1 cellular context compared by ENCODE assay signal in genomic region chr12:6230321-6231110, GRCh38.
TF ChIP-seq lines count a peak whose summit lies in the region.

No MANE protein-coding gene starts in this region.

TF ChIP-seq in HepG2, 621 proteins besides CTCF, POLR2A, EP300 and RAD21 (continued from another document and continues in another):
- TF ChIP-seq ZNF609 (CRISPR knock-in tag; IDR thresholded peaks at IDR 0.05; ENCODE audit: borderline replicate concordance) (peak; percentile 33; the same call in 1 of the 2 replicates), ZNF761 (CRISPR knock-in tag; conservative IDR thresholded peaks at IDR 0.05) (no peak), MIER2 (CRISPR knock-in tag; IDR thresholded peaks at IDR 0.05) (no peak; the same call in 1 of the 2 replicates), THAP11 (CRISPR knock-in tag; IDR thresholded peaks at IDR 0.05) (peak; percentile 44; the same call in 1 of the 2 replicates), ZSCAN20 (CRISPR knock-in tag; IDR thresholded peaks at IDR 0.05; ENCODE audit: borderline replicate concordance) (no peak), ZNF260 (CRISPR knock-in tag; IDR thresholded peaks at IDR 0.05; ENCODE audit: borderline replicate concordance, low read depth) (no peak), DZIP1 (CRISPR knock-in tag; IDR thresholded peaks at IDR 0.05) (no peak), TEF (CRISPR knock-in tag; IDR thresholded peaks at IDR 0.05) (no peak), ZNF850 (CRISPR knock-in tag; conservative IDR thresholded peaks at IDR 0.05) (no peak), KDM5B (CRISPR knock-in tag; IDR thresholded peaks at IDR 0.05; ENCODE audit: borderline replicate concordance) (peak; percentile 75; the same call in 1 of the 2 replicates), THAP7 (CRISPR knock-in tag; IDR thresholded peaks at IDR 0.05) (no peak), ZKSCAN1 (IDR thresholded peaks at IDR 0.05; ENCODE audit: low read length) (no peak), RFX3 (CRISPR knock-in tag; IDR thresholded peaks at IDR 0.05) (no peak), KAT8 (CRISPR knock-in tag; IDR thresholded peaks at IDR 0.05) (peak; percentile 55; the same call in 1 of the 2 replicates), KMT2B (CRISPR knock-in tag; IDR thresholded peaks at IDR 0.05) (peak; percentile 64), MAF1 (CRISPR knock-in tag; IDR thresholded peaks at IDR 0.05; ENCODE audit: borderline replicate concordance) (no peak), ZNF329 (CRISPR knock-in tag; IDR thresholded peaks at IDR 0.05; ENCODE audit: low read depth) (no peak), ZFP36L1 (CRISPR knock-in tag; IDR thresholded peaks at IDR 0.05) (no peak), ZNF644 (CRISPR knock-in tag; IDR thresholded peaks at IDR 0.05; ENCODE audit: low read depth) (peak; percentile 85), ZSCAN25 (CRISPR knock-in tag; IDR thresholded peaks at IDR 0.05) (peak; percentile 91), NFYC (CRISPR knock-in tag; IDR thresholded peaks at IDR 0.05) (no peak), STAT6 (CRISPR knock-in tag; IDR thresholded peaks at IDR 0.05; ENCODE audit: borderline replicate concordance) (no peak), ZNF225 (CRISPR knock-in tag; IDR thresholded peaks at IDR 0.05) (peak; percentile 32; the same call in 1 of the 2 replicates), RNF219 (CRISPR knock-in tag; IDR thresholded peaks at IDR 0.05) (no peak), ZNF292 (CRISPR knock-in tag; IDR thresholded peaks at IDR 0.05; ENCODE audit: borderline replicate concordance, low read depth) (peak; percentile 86; the same call in 1 of the 2 replicates), AKAP8 (CRISPR knock-in tag; IDR thresholded peaks at IDR 0.05) (0 out of 2 replicates have a peak, but pooled peaks have one; percentile 6), HMG20B (CRISPR knock-in tag; conservative IDR thresholded peaks at IDR 0.05) (0 out of 2 replicates have a peak, but pooled peaks have one; percentile 60), KMT2A (CRISPR knock-in tag; IDR thresholded peaks at IDR 0.05) (no peak), TSC22D2 (CRISPR knock-in tag; IDR thresholded peaks at IDR 0.05; ENCODE audit: borderline replicate concordance) (peak; percentile 76), ZNF101 (CRISPR knock-in tag; IDR thresholded peaks at IDR 0.05; ENCODE audit: borderline replicate concordance, low read depth) (no peak)
- TF ChIP-seq, protein P1, sequence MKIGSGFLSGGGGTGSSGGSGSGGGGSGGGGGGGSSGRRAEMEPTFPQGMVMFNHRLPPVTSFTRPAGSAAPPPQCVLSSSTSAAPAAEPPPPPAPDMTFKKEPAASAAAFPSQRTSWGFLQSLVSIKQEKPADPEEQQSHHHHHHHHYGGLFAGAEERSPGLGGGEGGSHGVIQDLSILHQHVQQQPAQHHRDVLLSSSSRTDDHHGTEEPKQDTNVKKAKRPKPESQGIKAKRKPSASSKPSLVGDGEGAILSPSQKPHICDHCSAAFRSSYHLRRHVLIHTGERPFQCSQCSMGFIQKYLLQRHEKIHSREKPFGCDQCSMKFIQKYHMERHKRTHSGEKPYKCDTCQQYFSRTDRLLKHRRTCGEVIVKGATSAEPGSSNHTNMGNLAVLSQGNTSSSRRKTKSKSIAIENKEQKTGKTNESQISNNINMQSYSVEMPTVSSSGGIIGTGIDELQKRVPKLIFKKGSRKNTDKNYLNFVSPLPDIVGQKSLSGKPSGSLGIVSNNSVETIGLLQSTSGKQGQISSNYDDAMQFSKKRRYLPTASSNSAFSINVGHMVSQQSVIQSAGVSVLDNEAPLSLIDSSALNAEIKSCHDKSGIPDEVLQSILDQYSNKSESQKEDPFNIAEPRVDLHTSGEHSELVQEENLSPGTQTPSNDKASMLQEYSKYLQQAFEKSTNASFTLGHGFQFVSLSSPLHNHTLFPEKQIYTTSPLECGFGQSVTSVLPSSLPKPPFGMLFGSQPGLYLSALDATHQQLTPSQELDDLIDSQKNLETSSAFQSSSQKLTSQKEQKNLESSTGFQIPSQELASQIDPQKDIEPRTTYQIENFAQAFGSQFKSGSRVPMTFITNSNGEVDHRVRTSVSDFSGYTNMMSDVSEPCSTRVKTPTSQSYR (CRISPR knock-in tag; IDR thresholded peaks at IDR 0.05; ENCODE audit: borderline replicate concordance), result peak; percentile 92
- TF ChIP-seq, protein P2, sequence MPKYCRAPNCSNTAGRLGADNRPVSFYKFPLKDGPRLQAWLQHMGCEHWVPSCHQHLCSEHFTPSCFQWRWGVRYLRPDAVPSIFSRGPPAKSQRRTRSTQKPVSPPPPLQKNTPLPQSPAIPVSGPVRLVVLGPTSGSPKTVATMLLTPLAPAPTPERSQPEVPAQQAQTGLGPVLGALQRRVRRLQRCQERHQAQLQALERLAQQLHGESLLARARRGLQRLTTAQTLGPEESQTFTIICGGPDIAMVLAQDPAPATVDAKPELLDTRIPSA (CRISPR knock-in tag; IDR thresholded peaks at IDR 0.05; ENCODE audit: borderline replicate concordance), result no peak
- TF ChIP-seq, protein P3, sequence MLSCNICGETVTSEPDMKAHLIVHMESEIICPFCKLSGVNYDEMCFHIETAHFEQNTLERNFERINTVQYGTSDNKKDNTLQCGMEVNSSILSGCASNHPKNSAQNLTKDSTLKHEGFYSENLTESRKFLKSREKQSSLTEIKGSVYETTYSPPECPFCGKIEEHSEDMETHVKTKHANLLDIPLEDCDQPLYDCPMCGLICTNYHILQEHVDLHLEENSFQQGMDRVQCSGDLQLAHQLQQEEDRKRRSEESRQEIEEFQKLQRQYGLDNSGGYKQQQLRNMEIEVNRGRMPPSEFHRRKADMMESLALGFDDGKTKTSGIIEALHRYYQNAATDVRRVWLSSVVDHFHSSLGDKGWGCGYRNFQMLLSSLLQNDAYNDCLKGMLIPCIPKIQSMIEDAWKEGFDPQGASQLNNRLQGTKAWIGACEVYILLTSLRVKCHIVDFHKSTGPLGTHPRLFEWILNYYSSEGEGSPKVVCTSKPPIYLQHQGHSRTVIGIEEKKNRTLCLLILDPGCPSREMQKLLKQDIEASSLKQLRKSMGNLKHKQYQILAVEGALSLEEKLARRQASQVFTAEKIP (CRISPR knock-in tag; IDR thresholded peaks at IDR 0.05; ENCODE audit: borderline replicate concordance), result no peak
- TF ChIP-seq, protein P4, sequence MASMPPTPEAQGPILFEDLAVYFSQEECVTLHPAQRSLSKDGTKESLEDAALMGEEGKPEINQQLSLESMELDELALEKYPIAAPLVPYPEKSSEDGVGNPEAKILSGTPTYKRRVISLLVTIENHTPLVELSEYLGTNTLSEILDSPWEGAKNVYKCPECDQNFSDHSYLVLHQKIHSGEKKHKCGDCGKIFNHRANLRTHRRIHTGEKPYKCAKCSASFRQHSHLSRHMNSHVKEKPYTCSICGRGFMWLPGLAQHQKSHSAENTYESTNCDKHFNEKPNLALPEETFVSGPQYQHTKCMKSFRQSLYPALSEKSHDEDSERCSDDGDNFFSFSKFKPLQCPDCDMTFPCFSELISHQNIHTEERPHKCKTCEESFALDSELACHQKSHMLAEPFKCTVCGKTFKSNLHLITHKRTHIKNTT (CRISPR knock-in tag; IDR thresholded peaks at IDR 0.05), result no peak
